7 cellular contexts compared by ENCODE assay signal in genomic region chr10:3187229-3187628, GRCh38. TPM values are rescaled to one million over a fixed set of nuclear protein-coding genes. Genes with fewer than 3 reads are reported as not detected.
A peak's percentile ranks its signal among the peaks of the same experiment; 100 is the strongest.
DNase-seq lines count a peak whose midpoint lies in the region; ATAC-seq, FAIRE-seq and TF ChIP-seq lines count a peak whose summit lies in the region.
"Not testable (repeated sequence)": the region's sequence is repeated elsewhere in the genome, so short reads cannot be mapped to it uniquely, and the experiment has no call there.

No MANE protein-coding gene starts in this region.

- not testable (repeated sequence) for H3K9me3 Mint-ChIP-seq in CD4-positive, alpha-beta T cell; activated CD4-positive, alpha-beta T cell treated with anti-CD3 and anti-CD28 coated beads, Interleukin-2, amount 10 ng/mL, durations not matched to agents 7 days and 5 days; neural progenitor cell

- WGBS in K562 (ENCODE audit: insufficient coverage, low coverage, missing lambda C conversion rate) = 0% methylated on average over 3 of the region's 3 CpGs
- over 99% methylated on average over 3 of the region's 3 CpGs for WGBS in thymus

- H3K36me3 ChIP-seq in HEK293 (ENCODE audit: control insufficient read depth in 2 of 2, insufficient read depth in 1 of 2, low read length in 2 of 2); KOPT-K1 (ENCODE audit: insufficient read depth, low read length); K562 (ENCODE audit: control insufficient read depth, insufficient read depth, low read length); neural progenitor cell; thymus (ENCODE audit: control insufficient read depth, insufficient read depth): not testable (repeated sequence)

- TF ChIP-seq RAD21 in K562 (CRISPR knock-in tag; conservative IDR thresholded peaks at IDR 0.05 in 1 of 2, IDR thresholded peaks at IDR 0.05 in 1 of 2) = not testable (repeated sequence)

- H3K27ac ChIP-seq in CD4-positive, alpha-beta T cell (ENCODE audit: low read depth, low read length); HEK293 (ENCODE audit: extremely low read depth, low read depth, low read length); K562 (ENCODE audit: extremely low read depth, low read depth, low read length); neural progenitor cell: not testable (repeated sequence)
- H3K27ac ChIP-seq in KOPT-K1 (ENCODE audit: low read depth, low read length, poor library complexity, severe bottlenecking) (peak overlapping the region; percentile 69), thymus (ENCODE audit: low read depth) (peak overlapping the region; percentile 86)

- not testable (repeated sequence) for H3F3A ChIP-seq in neural progenitor cell (ENCODE audit: low read depth)

- H3K4me2 ChIP-seq in K562 (ENCODE audit: insufficient read depth, low read length); neural progenitor cell: not testable (repeated sequence)

- not testable (repeated sequence) for DNase-seq in CD4-positive, alpha-beta T cell; activated CD4-positive, alpha-beta T cell treated with anti-CD3 and anti-CD28 coated beads, Interleukin-2, amount 10 ng/mL, durations not matched to agents 7 days and 5 days; K562 (ENCODE audit: extremely low read depth in 1 of 4, low spot score in 3 of 4); neural progenitor cell (ENCODE audit: low spot score)

- POLR2A ChIA-PET in CD4-positive, alpha-beta T cell (lab: Charles Lee); HEK293 (lab: Yijun Ruan, JAX); activated CD4-positive, alpha-beta T cell treated with anti-CD3 and anti-CD28 coated beads, Interleukin-2, amount 10 ng/mL, durations not matched to agents 7 days and 5 days (lab: Charles Lee); K562 (lab: Yijun Ruan, JAX): not testable (repeated sequence)

- not testable (repeated sequence) for H3K27me3 ChIP-seq in CD4-positive, alpha-beta T cell (ENCODE audit: control insufficient read depth, insufficient read depth, low read length); neural progenitor cell; thymus (ENCODE audit: control insufficient read depth, insufficient read depth)
- H3K27me3 ChIP-seq in K562 (ENCODE audit: control insufficient read depth in 2 of 2, insufficient read depth in 2 of 2, low read length in 2 of 2) = peaks cover 27 to 41% of the 10 kb centered on the region in 2 experiments; a peak in 4 of 5 replicates

- H3K9ac ChIP-seq in K562 (ENCODE audit: insufficient read depth in 1 of 2, low read depth in 2 of 2, low read length in 2 of 2); neural progenitor cell: not testable (repeated sequence)

- CTCF ChIA-PET in CD4-positive, alpha-beta T cell (lab: Charles Lee); HEK293 (lab: Yijun Ruan, JAX); K562 (lab: Yijun Ruan, JAX; ENCODE audit: low intra/inter-chr PET ratio): not testable (repeated sequence)
- CTCF ChIA-PET in activated CD4-positive, alpha-beta T cell treated with anti-CD3 and anti-CD28 coated beads, Interleukin-2, amount 10 ng/mL, durations not matched to agents 7 days and 5 days (lab: Charles Lee) = interaction anchor here (0.8 kb wide), 1 partner anchor 10 kb away, joined by 3 read pairs; no protein-coding TSS in a partner anchor

- peaks cover 18% of the 10 kb centered on the region for H3K4me1 Mint-ChIP-seq in CD4-positive, alpha-beta T cell (ENCODE audit: low read depth)
- H3K4me1 Mint-ChIP-seq in activated CD4-positive, alpha-beta T cell treated with anti-CD3 and anti-CD28 coated beads, Interleukin-2, amount 10 ng/mL, durations not matched to agents 7 days and 5 days = peaks cover 12% of the 10 kb centered on the region
- peaks cover 22% of the 10 kb centered on the region for H3K4me1 Mint-ChIP-seq in neural progenitor cell

- H4K20me1 ChIP-seq in K562 (replicated peaks; ENCODE audit: control insufficient read depth, insufficient read depth, low read length); neural progenitor cell (ENCODE audit: low read depth): not testable (repeated sequence)

- FAIRE-seq in K562 (lab: Jason Lieb, UNC) = not testable (repeated sequence)

- in situ Hi-C loops in K562 (cut with MboI) = not testable (repeated sequence)

- H3K79me2 ChIP-seq in K562 (ENCODE audit: control insufficient read depth, insufficient read depth, low read length); neural progenitor cell (ENCODE audit: low read depth): not testable (repeated sequence)

- H3K36me3 Mint-ChIP-seq in CD4-positive, alpha-beta T cell (ENCODE audit: low read depth); activated CD4-positive, alpha-beta T cell treated with anti-CD3 and anti-CD28 coated beads, Interleukin-2, amount 10 ng/mL, durations not matched to agents 7 days and 5 days (ENCODE audit: low read depth); neural progenitor cell: not testable (repeated sequence)

- TF ChIP-seq EP300 in K562 (IDR thresholded peaks at IDR 0.05; ENCODE audit: low read length) = not testable (repeated sequence)

- H3K4me3 Mint-ChIP-seq in CD4-positive, alpha-beta T cell; activated CD4-positive, alpha-beta T cell treated with anti-CD3 and anti-CD28 coated beads, Interleukin-2, amount 10 ng/mL, durations not matched to agents 7 days and 5 days; neural progenitor cell: not testable (repeated sequence)

- not testable (repeated sequence) for TF ChIP-seq CTCF in CD4-positive, alpha-beta T cell (IDR thresholded peaks at IDR 0.05); HEK293 (tag by site-specific recombination; IDR thresholded peaks at IDR 0.05); K562 (IDR thresholded peaks at IDR 0.05 in 2 of 3, conservative IDR thresholded peaks at IDR 0.05 in 1 of 3; ENCODE audit: insufficient read depth in 2 of 3, low read depth in 1 of 3, low read length in 3 of 3); neural progenitor cell (IDR thresholded peaks at IDR 0.05)

- not testable (repeated sequence) for H3K4me1 ChIP-seq in HEK293 (ENCODE audit: control insufficient read depth, insufficient read depth, low read length); K562 (replicated peaks in 1 of 2; ENCODE audit: control insufficient read depth in 2 of 2, insufficient read depth in 2 of 2, low read length in 2 of 2); neural progenitor cell
- peaks cover 13% of the 10 kb centered on the region for H3K4me1 ChIP-seq in thymus (ENCODE audit: control insufficient read depth, insufficient read depth, low read length)

- intact Hi-C loops in CD4-positive, alpha-beta T cell (cut with DNase I, micrococcal nuclease); K562 (cut with micrococcal nuclease): not testable (repeated sequence)

- H3K9me1 ChIP-seq in K562 (ENCODE audit: control insufficient read depth, insufficient read depth, low read length) = not testable (repeated sequence)

- not testable (repeated sequence) for BruUV-seq in K562 (replicated peaks; lab: Mats Ljungman, UMichigan)

- H3K4me3 ChIP-seq in HEK293 (ENCODE audit: low read depth, low read length); K562; neural progenitor cell; thymus (ENCODE audit: low read length): not testable (repeated sequence)

- H2AFZ ChIP-seq in K562 (ENCODE audit: low read depth, low read length); neural progenitor cell (replicated peaks): not testable (repeated sequence)

- H3K27ac Mint-ChIP-seq in CD4-positive, alpha-beta T cell = peak overlapping the region; percentile 49
- H3K27ac Mint-ChIP-seq in activated CD4-positive, alpha-beta T cell treated with anti-CD3 and anti-CD28 coated beads, Interleukin-2, amount 10 ng/mL, durations not matched to agents 7 days and 5 days = peak overlapping the region; percentile 76
- H3K27ac Mint-ChIP-seq in neural progenitor cell = peak overlapping the region; percentile 14

- not testable (repeated sequence) for ATAC-seq in CD4-positive, alpha-beta T cell (ENCODE audit: poor library complexity); K562

- not testable (repeated sequence) for TF ChIP-seq POLR2A in K562 (conservative IDR thresholded peaks at IDR 0.05)

- H3K27me3 Mint-ChIP-seq in CD4-positive, alpha-beta T cell; neural progenitor cell (ENCODE audit: insufficient read depth, low read depth): not testable (repeated sequence)
- H3K27me3 Mint-ChIP-seq in activated CD4-positive, alpha-beta T cell treated with anti-CD3 and anti-CD28 coated beads, Interleukin-2, amount 10 ng/mL, durations not matched to agents 7 days and 5 days = peaks cover 48% of the 10 kb centered on the region

- H3K9me3 ChIP-seq in CD4-positive, alpha-beta T cell (ENCODE audit: control insufficient read depth, low read length); HEK293 (ENCODE audit: control insufficient read depth, insufficient read depth, low read depth, low read length); KOPT-K1 (ENCODE audit: insufficient read depth, low read length, poor library complexity, severe bottlenecking); K562 (replicated peaks; ENCODE audit: control insufficient read depth, insufficient read depth, low read depth, low read length); neural progenitor cell (ENCODE audit: low read depth); thymus (ENCODE audit: control insufficient read depth): not testable (repeated sequence)

RNA-seq across cellular contexts. Expression of gene PITRM1, which starts 14.6 kb away (rescaled TPM):
- total RNA-seq in CD4-positive, alpha-beta T cell = 10 to 100 TPM; 76.7 to 77.8 TPM
- total RNA-seq in activated CD4-positive, alpha-beta T cell treated with anti-CD3 and anti-CD28 coated beads, Interleukin-2, amount 10 ng/mL, durations not matched to agents 7 days and 5 days = 10 to 100 TPM; 57.4 to 58.0 TPM
- total RNA-seq in K562 (2011; cell fraction: chromatin; rRNA removed; ENCODE audit: low replicate concordance) = 163 and 183 TPM in 2 replicates
- total RNA-seq in K562 (2011; cell fraction: nucleolus; rRNA removed) = 87.5 and 88.7 TPM in 2 replicates
- total RNA-seq in K562 (2011; cell fraction: nucleoplasm; rRNA removed) = 91.3 and 119 TPM in 2 replicates
- total RNA-seq in K562 (2014; rRNA removed) (44.0 and 48.8 TPM in 2 replicates), K562 (2014; rRNA removed; fragmentation: Illumina TruSeq; extraction: Trizol) (37.2 and 39.7 TPM in 2 replicates), K562 (2015; rRNA removed; fragmentation: Illumina TruSeq; extraction: Trizol) (43.6 and 47.2 TPM in 2 replicates), K562 (2021) (63.4 and 70.4 TPM in 2 replicates), neural progenitor cell (ENCODE audit: low replicate concordance) (27.2 and 38.0 TPM in 2 replicates)
- polyA plus RNA-seq in K562 (2011; rRNA removed) (36.9 and 47.9 TPM in 2 replicates), K562 (2014; fragmentation: Illumina TruSeq; extraction: Trizol) (60.4 and 69.6 TPM in 2 replicates), K562 (2014; fragmentation: Nextera tagmentation; extraction: Ambion mirVana) (10 to 100 TPM; 21.1 to 29.2 TPM), K562 (2014; rRNA removed) (34.2 and 35.0 TPM in 2 replicates), thymus (159 TPM)
- 40.0 and 41.1 TPM in 2 replicates for polyA plus RNA-seq in K562 (2011; cell fraction: cytosol; rRNA removed)
- 186 and 189 TPM in 2 replicates for polyA plus RNA-seq in K562 (2011; cell fraction: nucleus; rRNA removed)
- polyA plus RNA-seq in K562 (2012) = 49.8 and 55.3 TPM in 2 replicates
- polyA minus RNA-seq in K562 (2011; rRNA and poly(A)+ RNA removed) = 41.6 and 42.9 TPM in 2 replicates
- polyA minus RNA-seq in K562 (2011; cell fraction: cytosol; rRNA and poly(A)+ RNA removed) = 38.5 and 39.2 TPM in 2 replicates
- polyA minus RNA-seq in K562 (2011; cell fraction: nucleus; rRNA and poly(A)+ RNA removed) = 48.2 and 73.2 TPM in 2 replicates

Comparison
In these comparisons a context has a peak if more than half of its experiments do, and no peak if none do; other contexts are left out.
1. H3K27ac Mint-ChIP-seq: peak in every context shown above with its lines; median percentile 76 in activated CD4-positive, alpha-beta T cell treated with anti-CD3 and anti-CD28 coated beads, Interleukin-2, amount 10 ng/mL, durations not matched to agents 7 days and 5 days; 49 in CD4-positive, alpha-beta T cell; 14 in neural progenitor cell.